Comparison of ENCODE assay signal across 8 cellular contexts in genomic region chr17:3845361-3845753, GRCh38. TPM values are rescaled to one million over a fixed set of nuclear protein-coding genes. Genes with fewer than 3 reads are reported as not detected.
A peak's percentile ranks its signal among the peaks of the same experiment; 100 is the strongest.
DNase-seq lines count a peak whose midpoint lies in the region; ATAC-seq and TF ChIP-seq lines count a peak whose summit lies in the region.

No MANE protein-coding gene starts in this region.

- no peak for TF ChIP-seq CTCF in VCaP (conservative IDR thresholded peaks at IDR 0.05)

- H3K79me2 ChIP-seq in mesendoderm (ENCODE audit: control insufficient read depth, insufficient read depth, low read length): peaks cover 26% of the 10 kb centered on the region

- H3K9ac ChIP-seq in mesendoderm (ENCODE audit: low read length): peak overlapping the region; percentile 96

- H3K18ac ChIP-seq in mesendoderm (ENCODE audit: low read length): peak overlapping the region; percentile 97

- H3K4ac ChIP-seq in mesendoderm (ENCODE audit: low read depth, low read length): no peak overlapping the region

- no peaks in the 10 kb centered on the region for H3K4me1 ChIP-seq in mesendoderm (ENCODE audit: control insufficient read depth, low read depth, low read length)

- H2BK120ac ChIP-seq in mesendoderm (ENCODE audit: low read depth, low read length): no peak overlapping the region

- DNase-seq in NCI-H345 (lab: John Stamatoyannopoulos, UW) (peak; percentile 10), NCI-H345 treated with DMSO at 0.1 percent for 48 hours (lab: John Stamatoyannopoulos, UW; ENCODE audit: unreplicated experiment) (no peak), dermis blood vessel endothelial cell (peak; percentile 36), mesendoderm (peak; percentile 55)
- DNase-seq in stimulated activated CD8-positive, alpha-beta memory T cell treated with anti-CD3 and anti-CD28 coated beads, Interleukin-7, amount 100 ng/mL, for 24 hours (ENCODE audit: low read depth): peak; percentile 14

- no peak overlapping the region for H4K5ac ChIP-seq in mesendoderm (ENCODE audit: low read length)

- peak overlapping the region; percentile 92 for H3K4me3 ChIP-seq in mesendoderm (ENCODE audit: low read length)

- H3K23ac ChIP-seq in mesendoderm (ENCODE audit: low read length): no peak overlapping the region

- H3K27me3 ChIP-seq in mesendoderm (ENCODE audit: insufficient read depth, low read length, poor library complexity): no peaks in the 10 kb centered on the region

- peaks cover 1% of the 10 kb centered on the region for H3K36me3 ChIP-seq in mesendoderm (ENCODE audit: control insufficient read depth, insufficient read depth, low read length)

- ATAC-seq in HG03354 (IDR thresholded peaks at IDR 0.05; ENCODE audit: poor library complexity, severe bottlenecking, unreplicated experiment): peak; percentile 28
- no peak for ATAC-seq in GM18520 (IDR thresholded peaks at IDR 0.05; ENCODE audit: unreplicated experiment)

- H2AK5ac ChIP-seq in mesendoderm (ENCODE audit: low read length): no peak overlapping the region

- no peak overlapping the region for H2BK5ac ChIP-seq in mesendoderm (ENCODE audit: low read length)

- H4K8ac ChIP-seq in mesendoderm (ENCODE audit: low read depth, low read length): no peak overlapping the region

- H2BK15ac ChIP-seq in mesendoderm (replicated peaks; ENCODE audit: low read depth): no peak overlapping the region

- peak overlapping the region; percentile 98 for H3K56ac ChIP-seq in mesendoderm (ENCODE audit: low read length)

- peak overlapping the region; percentile 89 for H3K27ac ChIP-seq in VCaP
- peak overlapping the region; percentile 62 for H3K27ac ChIP-seq in mesendoderm (ENCODE audit: low read depth, low read length)

- no CpG with 5 or more reads among the region's 11 CpGs for whole genome bisulfite sequencing in mesendoderm (ENCODE audit: extremely low coverage, insufficient coverage, low lambda C conversion rate)

- peak overlapping the region; percentile 84 for H3K4me2 ChIP-seq in mesendoderm (ENCODE audit: low read length)

- H3K79me1 ChIP-seq in mesendoderm (ENCODE audit: low read length): peaks cover 5% of the 10 kb centered on the region

RNA-seq across cellular contexts. Expression of gene NCBP3, which starts 0.7 kb away (rescaled TPM):
- total RNA-seq in dermis blood vessel endothelial cell: 20.9 and 23.8 TPM in 2 replicates
- 29.3 TPM for polyA plus RNA-seq in mesendoderm (2013, experiment 1 of 2)
- polyA plus RNA-seq in mesendoderm (2013, experiment 2 of 2): 27.5 TPM

RNA-seq across cellular contexts. Expression of gene ITGAE, which starts 44.4 kb away (rescaled TPM):
- total RNA-seq in dermis blood vessel endothelial cell: 7.3 and 15.7 TPM in 2 replicates
- polyA plus RNA-seq in mesendoderm (2013, experiment 1 of 2): 43.4 TPM
- polyA plus RNA-seq in mesendoderm (2013, experiment 2 of 2): 42.4 TPM

RNA-seq across cellular contexts. Expression of gene CAMKK1, which starts 47.5 kb away (rescaled TPM):
- 0.79 and 2.2 TPM in 2 replicates for total RNA-seq in dermis blood vessel endothelial cell
- 1.3 TPM for polyA plus RNA-seq in mesendoderm (2013, experiment 1 of 2)
- polyA plus RNA-seq in mesendoderm (2013, experiment 2 of 2): 1.4 TPM
